ENCODE assay signal across 22 cellular contexts in the genomic region with DNA sequence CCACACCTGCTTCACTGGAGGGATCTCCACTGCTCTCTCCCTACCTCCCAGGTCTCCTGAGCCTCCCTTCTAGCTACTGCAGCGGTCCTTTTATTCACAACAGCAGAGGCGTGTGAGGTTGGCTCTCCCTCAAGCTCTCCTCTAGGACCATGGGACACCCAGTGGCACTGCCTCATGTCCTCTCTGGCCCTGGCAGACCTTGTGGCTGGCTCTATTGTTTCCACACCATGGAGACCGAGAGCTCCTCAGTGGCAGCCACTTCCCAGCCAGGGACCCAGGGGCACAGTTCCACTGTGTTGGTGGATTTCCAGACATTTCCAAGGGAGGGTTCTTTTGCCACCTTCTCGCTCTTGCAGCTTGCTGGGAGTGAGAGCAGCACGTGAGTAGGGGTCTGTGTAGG.
"Had no signal": no experiment of that assay in that cellular context is flagged by ENCODE, and none has a peak within 500 bp of the region (broad histone marks: within the 10 kb centered on the region; RNA-seq: fewer than 3 reads in every experiment).

No MANE protein-coding gene starts in this region.

- H3K36me3 ChIP-seq: esophagus squamous epithelium, ovary, right lobe of liver, suprapubic skin, transverse colon, upper lobe of right lung, uterus had no signal

- DNase-seq: cerebellar nuclear complex; cortex of kidney; effector memory CD8-positive, alpha-beta T cell; erythroblast; esophagus squamous epithelium; foreskin melanocyte; mesendoderm; naive thymus-derived CD8-positive, alpha-beta T cell; ovary; right lobe of liver; small intestine; stimulated activated CD4-positive, alpha-beta T cell treated with anti-CD3 and anti-CD28 coated beads, Interleukin-1b, Interleukin-23, amount 100 ng/mL, for 48 hours; stimulated activated CD4-positive, alpha-beta T cell treated with anti-CD3 and anti-CD28 coated beads, Interleukin-4, amount 100 ng/mL, for 1 hour; stimulated activated CD8-positive, alpha-beta memory T cell treated with anti-CD3 and anti-CD28 coated beads, Interleukin-4, amount 100 ng/mL, for 48 hours; stimulated activated naive CD4-positive, alpha-beta T cell; stimulated activated naive CD8-positive, alpha-beta T cell treated with anti-CD3 and anti-CD28 coated beads, Interleukin-15, amount 100 ng/mL, for 72 hours; transverse colon; upper lobe of right lung; uterus had no signal

- H3K4me1 Mint-ChIP-seq: naive thymus-derived CD8-positive, alpha-beta T cell had no signal

- H3K27ac Mint-ChIP-seq: naive thymus-derived CD8-positive, alpha-beta T cell; stimulated activated naive CD8-positive, alpha-beta T cell treated with anti-CD3 and anti-CD28 coated beads, Interleukin-15, amount 100 ng/mL, for 72 hours had no signal

- H3K27me3 Mint-ChIP-seq: naive thymus-derived CD8-positive, alpha-beta T cell had no signal

- ATAC-seq: effector memory CD8-positive, alpha-beta T cell; naive thymus-derived CD8-positive, alpha-beta T cell; right lobe of liver; stimulated activated naive CD8-positive, alpha-beta T cell treated with anti-CD3 and anti-CD28 coated beads, Interleukin-15, amount 100 ng/mL, for 72 hours; upper lobe of right lung had no signal

- H3K9me3 Mint-ChIP-seq: effector memory CD8-positive, alpha-beta T cell; naive thymus-derived CD8-positive, alpha-beta T cell; neural crest cell; stimulated activated naive CD8-positive, alpha-beta T cell treated with anti-CD3 and anti-CD28 coated beads, Interleukin-15, amount 100 ng/mL, for 72 hours had no signal

- H3K4me3 ChIP-seq: esophagus squamous epithelium, lung, ovary, right lobe of liver, suprapubic skin, transverse colon, upper lobe of right lung, uterus had no signal

- H3K27ac ChIP-seq: esophagus squamous epithelium, ovary, right lobe of liver, suprapubic skin, transverse colon, upper lobe of right lung, uterus had no signal

- H3K4me1 ChIP-seq: esophagus squamous epithelium, right lobe of liver, upper lobe of right lung, uterus had no signal

- H3K9me3 ChIP-seq: esophagus squamous epithelium, ovary, right lobe of liver, suprapubic skin, transverse colon, upper lobe of right lung, uterus had no signal

- H3K27me3 ChIP-seq: ovary, right lobe of liver, transverse colon, upper lobe of right lung, uterus had no signal

- H3K36me3 Mint-ChIP-seq: naive thymus-derived CD8-positive, alpha-beta T cell had no signal

- H3K4me3 Mint-ChIP-seq: effector memory CD8-positive, alpha-beta T cell; naive thymus-derived CD8-positive, alpha-beta T cell; neural crest cell; stimulated activated naive CD8-positive, alpha-beta T cell treated with anti-CD3 and anti-CD28 coated beads, Interleukin-15, amount 100 ng/mL, for 72 hours had no signal
